1 cellular context compared by ENCODE assay signal in the genomic region with DNA sequence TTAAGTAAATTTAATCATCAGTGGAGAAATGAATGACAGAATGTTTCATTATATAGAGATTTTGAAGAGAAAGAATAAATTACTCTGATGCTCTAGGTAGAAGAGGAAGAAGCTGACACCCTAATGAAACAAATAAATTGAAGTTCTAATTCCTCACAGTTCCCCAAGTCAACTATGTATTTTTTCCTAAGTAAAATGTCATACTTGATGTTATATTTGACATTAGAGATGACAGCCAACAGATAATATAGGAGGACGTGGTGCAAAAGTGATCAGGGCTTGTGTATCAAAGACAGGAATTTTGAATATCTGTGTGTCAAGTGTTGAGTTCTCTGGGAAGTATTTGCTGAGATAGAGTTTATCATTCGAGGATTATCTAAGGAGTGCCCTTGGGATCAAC.
TF ChIP-seq lines count a peak whose summit lies in the region.

No MANE protein-coding gene starts in this region.

TF ChIP-seq in neural cell, 6 proteins besides CTCF, POLR2A, EP300 and RAD21 (continued from another document):
- TF ChIP-seq, protein P1, sequence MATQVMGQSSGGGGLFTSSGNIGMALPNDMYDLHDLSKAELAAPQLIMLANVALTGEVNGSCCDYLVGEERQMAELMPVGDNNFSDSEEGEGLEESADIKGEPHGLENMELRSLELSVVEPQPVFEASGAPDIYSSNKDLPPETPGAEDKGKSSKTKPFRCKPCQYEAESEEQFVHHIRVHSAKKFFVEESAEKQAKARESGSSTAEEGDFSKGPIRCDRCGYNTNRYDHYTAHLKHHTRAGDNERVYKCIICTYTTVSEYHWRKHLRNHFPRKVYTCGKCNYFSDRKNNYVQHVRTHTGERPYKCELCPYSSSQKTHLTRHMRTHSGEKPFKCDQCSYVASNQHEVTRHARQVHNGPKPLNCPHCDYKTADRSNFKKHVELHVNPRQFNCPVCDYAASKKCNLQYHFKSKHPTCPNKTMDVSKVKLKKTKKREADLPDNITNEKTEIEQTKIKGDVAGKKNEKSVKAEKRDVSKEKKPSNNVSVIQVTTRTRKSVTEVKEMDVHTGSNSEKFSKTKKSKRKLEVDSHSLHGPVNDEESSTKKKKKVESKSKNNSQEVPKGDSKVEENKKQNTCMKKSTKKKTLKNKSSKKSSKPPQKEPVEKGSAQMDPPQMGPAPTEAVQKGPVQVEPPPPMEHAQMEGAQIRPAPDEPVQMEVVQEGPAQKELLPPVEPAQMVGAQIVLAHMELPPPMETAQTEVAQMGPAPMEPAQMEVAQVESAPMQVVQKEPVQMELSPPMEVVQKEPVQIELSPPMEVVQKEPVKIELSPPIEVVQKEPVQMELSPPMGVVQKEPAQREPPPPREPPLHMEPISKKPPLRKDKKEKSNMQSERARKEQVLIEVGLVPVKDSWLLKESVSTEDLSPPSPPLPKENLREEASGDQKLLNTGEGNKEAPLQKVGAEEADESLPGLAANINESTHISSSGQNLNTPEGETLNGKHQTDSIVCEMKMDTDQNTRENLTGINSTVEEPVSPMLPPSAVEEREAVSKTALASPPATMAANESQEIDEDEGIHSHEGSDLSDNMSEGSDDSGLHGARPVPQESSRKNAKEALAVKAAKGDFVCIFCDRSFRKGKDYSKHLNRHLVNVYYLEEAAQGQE (IDR thresholded peaks at IDR 0.05; ENCODE audit: borderline replicate concordance) = no peak
